In the genomic region with DNA sequence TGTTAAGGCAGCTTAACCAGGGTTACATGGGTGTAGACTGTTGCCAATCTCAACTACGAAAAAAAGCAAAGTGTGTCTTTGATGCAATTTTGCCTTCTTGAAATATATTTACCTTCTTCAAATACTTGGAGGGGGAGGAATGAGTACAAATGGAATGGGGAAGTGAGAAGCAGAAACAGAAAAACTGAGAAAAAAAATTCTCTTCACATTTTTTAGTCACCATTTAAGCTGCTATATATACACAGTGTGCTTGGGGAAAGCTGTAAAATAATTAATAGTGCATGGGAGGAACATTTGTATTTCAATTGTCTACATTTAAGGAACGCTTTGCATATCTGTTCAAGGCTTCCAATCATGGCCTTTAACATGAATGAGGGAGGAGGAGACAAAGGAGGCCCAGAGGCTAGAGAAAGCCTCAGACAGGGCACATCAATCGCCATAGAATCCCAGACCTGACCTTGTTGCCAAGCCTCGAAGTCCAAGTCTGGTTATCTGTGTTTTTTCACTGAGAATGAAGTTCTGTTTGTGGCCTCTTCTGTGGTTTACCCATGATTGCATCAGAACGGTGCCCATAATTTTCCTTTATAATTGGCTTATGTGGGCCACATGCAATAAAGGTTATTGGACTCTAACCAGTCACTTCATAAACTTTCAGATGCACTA, we compare ENCODE assay signal across 1 cellular context.
A peak's percentile ranks its signal among the peaks of the same experiment; 100 is the strongest.
TF ChIP-seq lines count a peak whose summit lies in the region.

No MANE protein-coding gene starts in this region.

TF ChIP-seq in K562, 482 proteins besides CTCF, POLR2A, EP300 and RAD21 (continued from another document and continues in another):
- TF ChIP-seq, protein P1, sequence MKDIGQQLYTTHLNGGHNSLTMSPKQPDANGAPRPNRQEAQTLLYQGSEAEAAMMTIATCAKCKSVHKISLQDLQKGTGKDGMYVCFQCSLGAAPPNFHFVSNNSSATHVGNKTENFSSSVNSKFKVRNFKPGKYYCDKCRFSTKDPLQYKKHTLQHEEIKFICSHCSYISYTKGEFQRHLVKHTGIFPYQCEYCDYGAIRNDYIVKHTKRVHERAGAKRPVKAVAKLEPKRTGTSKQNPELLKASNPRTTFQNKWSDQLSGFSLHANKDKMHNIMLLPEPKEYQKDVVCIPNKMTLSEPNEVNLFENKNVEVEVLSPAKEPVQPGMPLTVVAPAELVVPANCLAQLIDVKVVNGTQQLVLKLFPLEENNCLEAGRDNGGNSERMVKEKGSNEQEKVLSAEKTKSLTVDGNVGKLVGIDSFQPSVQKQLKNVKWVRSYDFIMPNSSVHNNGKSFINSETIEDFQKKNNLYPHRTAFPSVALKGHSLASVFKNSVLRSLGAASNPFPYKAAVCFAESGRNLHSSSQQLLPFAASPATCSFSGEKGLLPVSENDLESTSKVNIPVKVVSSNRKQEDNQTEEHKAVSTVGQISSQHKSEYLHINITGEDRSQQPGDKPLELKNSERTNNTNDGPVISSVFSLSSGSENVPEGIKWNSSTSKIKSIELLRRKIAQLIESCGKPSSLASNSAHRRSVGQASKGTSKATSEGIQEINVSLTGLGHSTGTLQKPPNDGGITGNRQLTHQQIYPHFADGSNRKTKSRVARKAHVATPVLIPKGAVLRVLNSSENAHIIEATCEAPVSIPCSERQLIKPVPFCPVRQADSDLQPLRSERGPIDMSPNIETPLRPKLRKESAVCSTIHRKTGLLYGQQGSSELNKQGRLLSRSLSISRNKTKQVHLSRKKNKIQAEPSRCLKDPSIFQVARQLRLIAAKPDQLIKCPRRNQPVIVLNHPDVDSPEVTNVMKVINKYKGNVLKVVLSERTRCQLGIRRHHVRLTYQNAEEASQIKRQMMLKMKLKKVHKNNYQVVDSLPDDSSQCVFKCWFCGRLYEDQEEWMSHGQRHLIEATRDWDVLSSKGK (CRISPR knock-in tag; IDR thresholded peaks at IDR 0.05), result no peak
- TF ChIP-seq ZNF12 (CRISPR knock-in tag; IDR thresholded peaks at IDR 0.05), result no peak
- TF ChIP-seq ZNF778 (CRISPR knock-in tag; IDR thresholded peaks at IDR 0.05), result no peak
- TF ChIP-seq JUND (IDR thresholded peaks at IDR 0.05; ENCODE audit: borderline replicate concordance, low read depth, low read length), result no peak
- no peak for TF ChIP-seq JUND (tag; IDR thresholded peaks at IDR 0.05; ENCODE audit: borderline replicate concordance, low read depth, low read length)
- TF ChIP-seq ZNF766 (CRISPR knock-in tag; conservative IDR thresholded peaks at IDR 0.05), result 0 out of 2 replicates have a peak, but pooled peaks have one; percentile 7
- TF ChIP-seq, protein P2, sequence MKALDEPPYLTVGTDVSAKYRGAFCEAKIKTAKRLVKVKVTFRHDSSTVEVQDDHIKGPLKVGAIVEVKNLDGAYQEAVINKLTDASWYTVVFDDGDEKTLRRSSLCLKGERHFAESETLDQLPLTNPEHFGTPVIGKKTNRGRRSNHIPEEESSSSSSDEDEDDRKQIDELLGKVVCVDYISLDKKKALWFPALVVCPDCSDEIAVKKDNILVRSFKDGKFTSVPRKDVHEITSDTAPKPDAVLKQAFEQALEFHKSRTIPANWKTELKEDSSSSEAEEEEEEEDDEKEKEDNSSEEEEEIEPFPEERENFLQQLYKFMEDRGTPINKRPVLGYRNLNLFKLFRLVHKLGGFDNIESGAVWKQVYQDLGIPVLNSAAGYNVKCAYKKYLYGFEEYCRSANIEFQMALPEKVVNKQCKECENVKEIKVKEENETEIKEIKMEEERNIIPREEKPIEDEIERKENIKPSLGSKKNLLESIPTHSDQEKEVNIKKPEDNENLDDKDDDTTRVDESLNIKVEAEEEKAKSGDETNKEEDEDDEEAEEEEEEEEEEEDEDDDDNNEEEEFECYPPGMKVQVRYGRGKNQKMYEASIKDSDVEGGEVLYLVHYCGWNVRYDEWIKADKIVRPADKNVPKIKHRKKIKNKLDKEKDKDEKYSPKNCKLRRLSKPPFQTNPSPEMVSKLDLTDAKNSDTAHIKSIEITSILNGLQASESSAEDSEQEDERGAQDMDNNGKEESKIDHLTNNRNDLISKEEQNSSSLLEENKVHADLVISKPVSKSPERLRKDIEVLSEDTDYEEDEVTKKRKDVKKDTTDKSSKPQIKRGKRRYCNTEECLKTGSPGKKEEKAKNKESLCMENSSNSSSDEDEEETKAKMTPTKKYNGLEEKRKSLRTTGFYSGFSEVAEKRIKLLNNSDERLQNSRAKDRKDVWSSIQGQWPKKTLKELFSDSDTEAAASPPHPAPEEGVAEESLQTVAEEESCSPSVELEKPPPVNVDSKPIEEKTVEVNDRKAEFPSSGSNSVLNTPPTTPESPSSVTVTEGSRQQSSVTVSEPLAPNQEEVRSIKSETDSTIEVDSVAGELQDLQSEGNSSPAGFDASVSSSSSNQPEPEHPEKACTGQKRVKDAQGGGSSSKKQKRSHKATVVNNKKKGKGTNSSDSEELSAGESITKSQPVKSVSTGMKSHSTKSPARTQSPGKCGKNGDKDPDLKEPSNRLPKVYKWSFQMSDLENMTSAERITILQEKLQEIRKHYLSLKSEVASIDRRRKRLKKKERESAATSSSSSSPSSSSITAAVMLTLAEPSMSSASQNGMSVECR (CRISPR knock-in tag; IDR thresholded peaks at IDR 0.05), result no peak
- TF ChIP-seq, protein P3, sequence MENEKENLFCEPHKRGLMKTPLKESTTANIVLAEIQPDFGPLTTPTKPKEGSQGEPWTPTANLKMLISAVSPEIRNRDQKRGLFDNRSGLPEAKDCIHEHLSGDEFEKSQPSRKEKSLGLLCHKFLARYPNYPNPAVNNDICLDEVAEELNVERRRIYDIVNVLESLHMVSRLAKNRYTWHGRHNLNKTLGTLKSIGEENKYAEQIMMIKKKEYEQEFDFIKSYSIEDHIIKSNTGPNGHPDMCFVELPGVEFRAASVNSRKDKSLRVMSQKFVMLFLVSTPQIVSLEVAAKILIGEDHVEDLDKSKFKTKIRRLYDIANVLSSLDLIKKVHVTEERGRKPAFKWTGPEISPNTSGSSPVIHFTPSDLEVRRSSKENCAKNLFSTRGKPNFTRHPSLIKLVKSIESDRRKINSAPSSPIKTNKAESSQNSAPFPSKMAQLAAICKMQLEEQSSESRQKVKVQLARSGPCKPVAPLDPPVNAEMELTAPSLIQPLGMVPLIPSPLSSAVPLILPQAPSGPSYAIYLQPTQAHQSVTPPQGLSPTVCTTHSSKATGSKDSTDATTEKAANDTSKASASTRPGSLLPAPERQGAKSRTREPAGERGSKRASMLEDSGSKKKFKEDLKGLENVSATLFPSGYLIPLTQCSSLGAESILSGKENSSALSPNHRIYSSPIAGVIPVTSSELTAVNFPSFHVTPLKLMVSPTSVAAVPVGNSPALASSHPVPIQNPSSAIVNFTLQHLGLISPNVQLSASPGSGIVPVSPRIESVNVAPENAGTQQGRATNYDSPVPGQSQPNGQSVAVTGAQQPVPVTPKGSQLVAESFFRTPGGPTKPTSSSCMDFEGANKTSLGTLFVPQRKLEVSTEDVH (IDR thresholded peaks at IDR 0.05; ENCODE audit: low read depth, partially characterized antibody), result no peak
- TF ChIP-seq NR4A1 (CRISPR knock-in tag; IDR thresholded peaks at IDR 0.05), result no peak
- TF ChIP-seq NR4A1 (tag; IDR thresholded peaks at IDR 0.05), result no peak
- TF ChIP-seq, protein P4, sequence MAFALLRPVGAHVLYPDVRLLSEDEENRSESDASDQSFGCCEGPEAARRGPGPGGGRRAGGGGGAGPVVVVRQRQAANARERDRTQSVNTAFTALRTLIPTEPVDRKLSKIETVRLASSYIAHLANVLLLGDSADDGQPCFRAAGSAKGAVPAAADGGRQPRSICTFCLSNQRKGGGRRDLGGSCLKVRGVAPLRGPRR (CRISPR knock-in tag; IDR thresholded peaks at IDR 0.05), result no peak
- TF ChIP-seq, protein P5, sequence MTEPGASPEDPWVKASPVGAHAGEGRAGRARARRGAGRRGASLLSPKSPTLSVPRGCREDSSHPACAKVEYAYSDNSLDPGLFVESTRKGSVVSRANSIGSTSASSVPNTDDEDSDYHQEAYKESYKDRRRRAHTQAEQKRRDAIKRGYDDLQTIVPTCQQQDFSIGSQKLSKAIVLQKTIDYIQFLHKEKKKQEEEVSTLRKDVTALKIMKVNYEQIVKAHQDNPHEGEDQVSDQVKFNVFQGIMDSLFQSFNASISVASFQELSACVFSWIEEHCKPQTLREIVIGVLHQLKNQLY (CRISPR knock-in tag; conservative IDR thresholded peaks at IDR 0.05), result no peak
- no peak for TF ChIP-seq NCOA6 (IDR thresholded peaks at IDR 0.05)
- TF ChIP-seq, protein P6, sequence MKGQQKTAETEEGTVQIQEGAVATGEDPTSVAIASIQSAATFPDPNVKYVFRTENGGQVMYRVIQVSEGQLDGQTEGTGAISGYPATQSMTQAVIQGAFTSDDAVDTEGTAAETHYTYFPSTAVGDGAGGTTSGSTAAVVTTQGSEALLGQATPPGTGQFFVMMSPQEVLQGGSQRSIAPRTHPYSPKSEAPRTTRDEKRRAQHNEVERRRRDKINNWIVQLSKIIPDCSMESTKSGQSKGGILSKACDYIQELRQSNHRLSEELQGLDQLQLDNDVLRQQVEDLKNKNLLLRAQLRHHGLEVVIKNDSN (CRISPR knock-in tag; IDR thresholded peaks at IDR 0.05), result no peak
- TF ChIP-seq GABPB1 (CRISPR knock-in tag; IDR thresholded peaks at IDR 0.05), result no peak
- TF ChIP-seq ZNF239 (CRISPR knock-in tag; IDR thresholded peaks at IDR 0.05), result no peak
- peak; percentile 38; the same call in 1 of the 2 replicates for TF ChIP-seq ZNF175 (CRISPR knock-in tag; IDR thresholded peaks at IDR 0.05; ENCODE audit: low read depth)
- no peak for TF ChIP-seq SMARCE1 (IDR thresholded peaks at IDR 0.05)
- no peak for TF ChIP-seq HDAC6 (IDR thresholded peaks at IDR 0.05; ENCODE audit: low read depth, low read length)
- no peak for TF ChIP-seq ZNF143 (CRISPR knock-in tag; IDR thresholded peaks at IDR 0.05)
- no peak for TF ChIP-seq ASH1L (IDR thresholded peaks at IDR 0.05; ENCODE audit: borderline replicate concordance, low read depth, partially characterized antibody)
- no peak for TF ChIP-seq LARP7 (IDR thresholded peaks at IDR 0.05)
- no peak for TF ChIP-seq DIDO1 (tag; IDR thresholded peaks at IDR 0.05; ENCODE audit: low read depth)
- TF ChIP-seq HDAC1 (IDR thresholded peaks at IDR 0.05), result no peak
- TF ChIP-seq CBFA2T2 (conservative IDR thresholded peaks at IDR 0.05), result no peak
- TF ChIP-seq, protein P7, sequence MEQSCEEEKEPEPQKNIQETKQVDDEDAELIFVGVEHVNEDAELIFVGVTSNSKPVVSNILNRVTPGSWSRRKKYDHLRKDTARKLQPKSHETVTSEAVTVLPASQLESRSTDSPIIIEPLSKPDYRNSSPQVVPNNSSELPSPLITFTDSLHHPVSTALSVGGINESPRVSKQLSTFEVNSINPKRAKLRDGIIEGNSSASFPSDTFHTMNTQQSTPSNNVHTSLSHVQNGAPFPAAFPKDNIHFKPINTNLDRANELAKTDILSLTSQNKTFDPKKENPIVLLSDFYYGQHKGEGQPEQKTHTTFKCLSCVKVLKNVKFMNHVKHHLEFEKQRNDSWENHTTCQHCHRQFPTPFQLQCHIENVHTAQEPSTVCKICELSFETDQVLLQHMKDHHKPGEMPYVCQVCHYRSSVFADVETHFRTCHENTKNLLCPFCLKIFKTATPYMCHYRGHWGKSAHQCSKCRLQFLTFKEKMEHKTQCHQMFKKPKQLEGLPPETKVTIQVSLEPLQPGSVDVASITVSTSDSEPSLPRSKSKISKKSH (CRISPR knock-in tag; IDR thresholded peaks at IDR 0.05), result no peak
- no peak for TF ChIP-seq CHD2 (IDR thresholded peaks at IDR 0.05; ENCODE audit: low read depth, low read length)
- TF ChIP-seq, protein P8, sequence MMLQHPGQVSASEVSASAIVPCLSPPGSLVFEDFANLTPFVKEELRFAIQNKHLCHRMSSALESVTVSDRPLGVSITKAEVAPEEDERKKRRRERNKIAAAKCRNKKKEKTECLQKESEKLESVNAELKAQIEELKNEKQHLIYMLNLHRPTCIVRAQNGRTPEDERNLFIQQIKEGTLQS (IDR thresholded peaks at IDR 0.05), result peak; percentile 62; the same call in 1 of the 2 replicates
- TF ChIP-seq, protein P8 (CRISPR knock-in tag; conservative IDR thresholded peaks at IDR 0.05), result no peak
- TF ChIP-seq NR1H2 (CRISPR knock-in tag; IDR thresholded peaks at IDR 0.05), result no peak
- no peak for TF ChIP-seq ARID1B (IDR thresholded peaks at IDR 0.05)
- no peak for TF ChIP-seq BCL6 (CRISPR knock-in tag; IDR thresholded peaks at IDR 0.05)
- no peak for TF ChIP-seq NR2C2 (CRISPR knock-in tag; IDR thresholded peaks at IDR 0.05)
- TF ChIP-seq NR2C2 (tag; IDR thresholded peaks at IDR 0.05), result no peak
- TF ChIP-seq, protein P9, sequence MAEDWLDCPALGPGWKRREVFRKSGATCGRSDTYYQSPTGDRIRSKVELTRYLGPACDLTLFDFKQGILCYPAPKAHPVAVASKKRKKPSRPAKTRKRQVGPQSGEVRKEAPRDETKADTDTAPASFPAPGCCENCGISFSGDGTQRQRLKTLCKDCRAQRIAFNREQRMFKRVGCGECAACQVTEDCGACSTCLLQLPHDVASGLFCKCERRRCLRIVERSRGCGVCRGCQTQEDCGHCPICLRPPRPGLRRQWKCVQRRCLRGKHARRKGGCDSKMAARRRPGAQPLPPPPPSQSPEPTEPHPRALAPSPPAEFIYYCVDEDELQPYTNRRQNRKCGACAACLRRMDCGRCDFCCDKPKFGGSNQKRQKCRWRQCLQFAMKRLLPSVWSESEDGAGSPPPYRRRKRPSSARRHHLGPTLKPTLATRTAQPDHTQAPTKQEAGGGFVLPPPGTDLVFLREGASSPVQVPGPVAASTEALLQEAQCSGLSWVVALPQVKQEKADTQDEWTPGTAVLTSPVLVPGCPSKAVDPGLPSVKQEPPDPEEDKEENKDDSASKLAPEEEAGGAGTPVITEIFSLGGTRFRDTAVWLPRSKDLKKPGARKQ (CRISPR knock-in tag; IDR thresholded peaks at IDR 0.05), result no peak
- no peak for TF ChIP-seq RBM34 (IDR thresholded peaks at IDR 0.05; ENCODE audit: borderline replicate concordance, insufficient read depth, low read length)
- TF ChIP-seq, protein P10, sequence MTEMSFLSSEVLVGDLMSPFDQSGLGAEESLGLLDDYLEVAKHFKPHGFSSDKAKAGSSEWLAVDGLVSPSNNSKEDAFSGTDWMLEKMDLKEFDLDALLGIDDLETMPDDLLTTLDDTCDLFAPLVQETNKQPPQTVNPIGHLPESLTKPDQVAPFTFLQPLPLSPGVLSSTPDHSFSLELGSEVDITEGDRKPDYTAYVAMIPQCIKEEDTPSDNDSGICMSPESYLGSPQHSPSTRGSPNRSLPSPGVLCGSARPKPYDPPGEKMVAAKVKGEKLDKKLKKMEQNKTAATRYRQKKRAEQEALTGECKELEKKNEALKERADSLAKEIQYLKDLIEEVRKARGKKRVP (CRISPR knock-in tag; IDR thresholded peaks at IDR 0.05), result peak; percentile 87
- no peak for TF ChIP-seq FOXJ3 (CRISPR knock-in tag; IDR thresholded peaks at IDR 0.05)
- no peak for TF ChIP-seq ESRRA (IDR thresholded peaks at IDR 0.05; ENCODE audit: borderline replicate concordance, low read depth)
- no peak for TF ChIP-seq ZKSCAN3 (CRISPR knock-in tag; IDR thresholded peaks at IDR 0.05)
- no peak for TF ChIP-seq SRSF1 (IDR thresholded peaks at IDR 0.05; ENCODE audit: low read depth, low read length)
- TF ChIP-seq CEBPB (tag; IDR thresholded peaks at IDR 0.05), result peak; percentile 46; the same call in 1 of the 2 replicates
